1 cellular context compared by ENCODE assay signal in the genomic region with DNA sequence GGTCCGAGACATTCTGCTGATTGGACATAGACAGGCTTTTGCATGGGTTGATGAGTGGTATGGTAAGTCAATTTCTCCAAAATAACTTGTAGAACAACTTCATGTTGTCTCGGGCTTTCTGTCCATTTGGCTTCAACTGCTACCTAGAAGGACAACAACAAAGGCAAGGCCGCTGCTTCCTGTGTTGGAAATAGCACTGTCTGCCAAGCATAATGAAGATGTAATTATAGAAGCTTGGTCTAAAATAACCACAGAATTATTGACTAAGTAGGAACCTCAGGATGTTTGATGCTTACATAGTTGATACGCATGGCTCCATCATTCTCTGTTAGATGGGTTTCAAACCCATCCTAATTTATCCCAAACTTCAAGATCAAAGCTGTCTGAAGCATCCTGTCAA.
TF ChIP-seq lines count a peak whose summit lies in the region.

No MANE protein-coding gene starts in this region.

TF ChIP-seq in WTC11, 78 proteins besides CTCF, POLR2A, EP300 and RAD21 (continued from another document):
- TF ChIP-seq SMAD3 (CRISPR knock-in tag; IDR thresholded peaks at IDR 0.05; ENCODE audit: borderline replicate concordance) (no peak), TP53 (CRISPR knock-in tag; IDR thresholded peaks at IDR 0.05) (no peak)
- TF ChIP-seq, protein P1, sequence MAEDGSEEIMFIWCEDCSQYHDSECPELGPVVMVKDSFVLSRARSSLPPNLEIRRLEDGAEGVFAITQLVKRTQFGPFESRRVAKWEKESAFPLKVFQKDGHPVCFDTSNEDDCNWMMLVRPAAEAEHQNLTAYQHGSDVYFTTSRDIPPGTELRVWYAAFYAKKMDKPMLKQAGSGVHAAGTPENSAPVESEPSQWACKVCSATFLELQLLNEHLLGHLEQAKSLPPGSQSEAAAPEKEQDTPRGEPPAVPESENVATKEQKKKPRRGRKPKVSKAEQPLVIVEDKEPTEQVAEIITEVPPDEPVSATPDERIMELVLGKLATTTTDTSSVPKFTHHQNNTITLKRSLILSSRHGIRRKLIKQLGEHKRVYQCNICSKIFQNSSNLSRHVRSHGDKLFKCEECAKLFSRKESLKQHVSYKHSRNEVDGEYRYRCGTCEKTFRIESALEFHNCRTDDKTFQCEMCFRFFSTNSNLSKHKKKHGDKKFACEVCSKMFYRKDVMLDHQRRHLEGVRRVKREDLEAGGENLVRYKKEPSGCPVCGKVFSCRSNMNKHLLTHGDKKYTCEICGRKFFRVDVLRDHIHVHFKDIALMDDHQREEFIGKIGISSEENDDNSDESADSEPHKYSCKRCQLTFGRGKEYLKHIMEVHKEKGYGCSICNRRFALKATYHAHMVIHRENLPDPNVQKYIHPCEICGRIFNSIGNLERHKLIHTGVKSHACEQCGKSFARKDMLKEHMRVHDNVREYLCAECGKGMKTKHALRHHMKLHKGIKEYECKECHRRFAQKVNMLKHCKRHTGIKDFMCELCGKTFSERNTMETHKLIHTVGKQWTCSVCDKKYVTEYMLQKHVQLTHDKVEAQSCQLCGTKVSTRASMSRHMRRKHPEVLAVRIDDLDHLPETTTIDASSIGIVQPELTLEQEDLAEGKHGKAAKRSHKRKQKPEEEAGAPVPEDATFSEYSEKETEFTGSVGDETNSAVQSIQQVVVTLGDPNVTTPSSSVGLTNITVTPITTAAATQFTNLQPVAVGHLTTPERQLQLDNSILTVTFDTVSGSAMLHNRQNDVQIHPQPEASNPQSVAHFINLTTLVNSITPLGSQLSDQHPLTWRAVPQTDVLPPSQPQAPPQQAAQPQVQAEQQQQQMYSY (CRISPR knock-in tag; IDR thresholded peaks at IDR 0.05) = no peak
- TF ChIP-seq, protein P2, sequence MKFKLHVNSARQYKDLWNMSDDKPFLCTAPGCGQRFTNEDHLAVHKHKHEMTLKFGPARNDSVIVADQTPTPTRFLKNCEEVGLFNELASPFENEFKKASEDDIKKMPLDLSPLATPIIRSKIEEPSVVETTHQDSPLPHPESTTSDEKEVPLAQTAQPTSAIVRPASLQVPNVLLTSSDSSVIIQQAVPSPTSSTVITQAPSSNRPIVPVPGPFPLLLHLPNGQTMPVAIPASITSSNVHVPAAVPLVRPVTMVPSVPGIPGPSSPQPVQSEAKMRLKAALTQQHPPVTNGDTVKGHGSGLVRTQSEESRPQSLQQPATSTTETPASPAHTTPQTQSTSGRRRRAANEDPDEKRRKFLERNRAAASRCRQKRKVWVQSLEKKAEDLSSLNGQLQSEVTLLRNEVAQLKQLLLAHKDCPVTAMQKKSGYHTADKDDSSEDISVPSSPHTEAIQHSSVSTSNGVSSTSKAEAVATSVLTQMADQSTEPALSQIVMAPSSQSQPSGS (CRISPR knock-in tag; IDR thresholded peaks at IDR 0.05; ENCODE audit: borderline replicate concordance, low read depth) = no peak
